Comparison of ENCODE assay signal across 18 cellular contexts in the genomic region with DNA sequence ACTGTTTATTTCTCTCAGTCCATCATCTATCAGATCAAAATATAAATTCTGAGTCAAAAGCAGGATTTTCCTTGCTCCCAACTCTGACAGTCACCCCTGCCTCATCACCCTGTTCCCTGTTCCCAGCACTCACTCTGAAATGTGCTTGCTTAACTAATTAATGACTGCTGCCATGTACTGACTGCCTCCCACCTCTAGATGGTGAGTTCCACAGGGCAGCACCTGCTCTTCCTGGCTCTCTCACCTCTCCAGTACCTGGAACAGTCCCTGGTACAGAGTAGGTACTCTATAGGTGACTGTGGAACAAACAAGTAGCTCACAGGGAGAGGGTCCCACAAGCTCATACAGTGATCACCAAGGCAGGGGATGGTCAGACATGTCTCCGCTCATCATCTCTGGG.
DNase-seq lines count a peak whose midpoint lies in the region; ATAC-seq and TF ChIP-seq lines count a peak whose summit lies in the region.
"Had no signal": no experiment of that assay in that cellular context is flagged by ENCODE, and none has a peak within 500 bp of the region (broad histone marks: within the 10 kb centered on the region; RNA-seq: fewer than 3 reads in every experiment).

No MANE protein-coding gene starts in this region.

- H3K36me3 ChIP-seq in GM23338 (ENCODE audit: insufficient read depth) (no peaks in the 10 kb centered on the region), endodermal cell (ENCODE audit: control insufficient read depth, insufficient read depth, low read length) (no peaks in the 10 kb centered on the region), neural progenitor cell (no peaks in the 10 kb centered on the region)
- H3K36me3 ChIP-seq: BE2C had no signal

- H2AFZ ChIP-seq in GM23338: no peak overlapping the region
- no peak overlapping the region for H2AFZ ChIP-seq in neural progenitor cell (replicated peaks)

- H3K27me3 ChIP-seq in GM23338 (ENCODE audit: insufficient read depth) (no peaks in the 10 kb centered on the region), endodermal cell (ENCODE audit: control insufficient read depth, insufficient read depth, low read length, poor library complexity, severe bottlenecking) (peaks cover 40% of the 10 kb centered on the region), neural progenitor cell (peaks cover 10% of the 10 kb centered on the region)
- H3K27me3 ChIP-seq: BE2C had no signal

- peak; percentile 43 for DNase-seq in GM23338 (ENCODE audit: low spot score)
- peak; percentile 9 for DNase-seq in NCI-H1105 treated with DMSO at 0.1 percent for 48 hours (lab: John Stamatoyannopoulos, UW)
- DNase-seq in endodermal cell: peak; percentile 57
- DNase-seq in neural progenitor cell (ENCODE audit: low spot score): no peak
- DNase-seq in activated CD4-positive, alpha-beta T cell treated with anti-CD3 and anti-CD28 coated beads, Interleukin-2, amount 10 ng/mL, durations not matched to agents 7 days and 5 days: no peak
- no peak for DNase-seq in natural killer cell treated with Interleukin-12 subunit alpha and Interleukin-12 subunit beta and Interleukin-15 and Interleukin-18, amount 100 ng/mL, for 72 hours (ENCODE audit: low spot score)
- DNase-seq: BE2C, DMS53, GF-D8, NCI-H1694, NCI-H2081 treated with DMSO at 0.1 percent for 48 hours, NCI-H446 treated with DMSO at 0.1 percent for 48 hours, PC-3, Right ventricle myocardium superior had no signal

- H3K4me1 Mint-ChIP-seq in GM23338 (no peaks in the 10 kb centered on the region), endodermal cell (no peaks in the 10 kb centered on the region), neural progenitor cell (no peaks in the 10 kb centered on the region)
- no peaks in the 10 kb centered on the region for H3K4me1 Mint-ChIP-seq in activated CD4-positive, alpha-beta T cell treated with anti-CD3 and anti-CD28 coated beads, Interleukin-2, amount 10 ng/mL, durations not matched to agents 7 days and 5 days
- H3K4me1 Mint-ChIP-seq in natural killer cell treated with Interleukin-12 subunit alpha and Interleukin-12 subunit beta and Interleukin-15 and Interleukin-18, amount 100 ng/mL, for 72 hours (ENCODE audit: low read depth in 2 of 2): no peaks in the 10 kb centered on the region

- H3K9me3 ChIP-seq in endodermal cell (ENCODE audit: control insufficient read depth, low read length) (no peaks in the 10 kb centered on the region), neural progenitor cell (ENCODE audit: low read depth) (no peaks in the 10 kb centered on the region)
- H3K9me3 ChIP-seq: A549, BE2C had no signal

- TF ChIP-seq CTCF in GM23338 (conservative IDR thresholded peaks at IDR 0.05; ENCODE audit: low read depth in 2 of 2) (peak; percentile 24 to 32; a peak in 3 of 4 replicates), endodermal cell (conservative IDR thresholded peaks at IDR 0.05) (peak; percentile 67), neural progenitor cell (IDR thresholded peaks at IDR 0.05) (peak; percentile 10)

- no peaks in the 10 kb centered on the region for H3K9me2 ChIP-seq in GM23338 (ENCODE audit: insufficient read depth)

- no peak overlapping the region for H3K27ac ChIP-seq in GM23338 (ENCODE audit: low read depth)
- H3K27ac ChIP-seq in endodermal cell (ENCODE audit: low read depth, low read length): no peak overlapping the region
- H3K27ac ChIP-seq in neural progenitor cell: no peak overlapping the region
- H3K27ac ChIP-seq: A549, KMS-11 had no signal

- H4K20me1 ChIP-seq in GM23338 (replicated peaks; ENCODE audit: insufficient read depth) (no peaks in the 10 kb centered on the region), neural progenitor cell (ENCODE audit: low read depth) (no peaks in the 10 kb centered on the region)

- ATAC-seq in GM23338 (peak; percentile 88), GM18505 (IDR thresholded peaks at IDR 0.05; ENCODE audit: unreplicated experiment) (no peak)
- ATAC-seq in natural killer cell treated with Interleukin-12 subunit alpha and Interleukin-12 subunit beta and Interleukin-15 and Interleukin-18, amount 100 ng/mL, for 72 hours: no peak
- ATAC-seq: A549, HCT116, PC-3 had no signal

- H3K79me2 ChIP-seq in GM23338 (replicated peaks; ENCODE audit: insufficient read depth) (no peaks in the 10 kb centered on the region), neural progenitor cell (ENCODE audit: low read depth) (no peaks in the 10 kb centered on the region)

- H3K27ac Mint-ChIP-seq in GM23338 (no peak overlapping the region), endodermal cell (no peak overlapping the region), neural progenitor cell (no peak overlapping the region)
- no peak overlapping the region for H3K27ac Mint-ChIP-seq in activated CD4-positive, alpha-beta T cell treated with anti-CD3 and anti-CD28 coated beads, Interleukin-2, amount 10 ng/mL, durations not matched to agents 7 days and 5 days
- no peak overlapping the region for H3K27ac Mint-ChIP-seq in natural killer cell treated with Interleukin-12 subunit alpha and Interleukin-12 subunit beta and Interleukin-15 and Interleukin-18, amount 100 ng/mL, for 72 hours

- H3F3A ChIP-seq in GM23338 (replicated peaks; ENCODE audit: low read depth) (no peaks in the 10 kb centered on the region), neural progenitor cell (ENCODE audit: low read depth) (no peaks in the 10 kb centered on the region)

- CTCF ChIA-PET in activated CD4-positive, alpha-beta T cell treated with anti-CD3 and anti-CD28 coated beads, Interleukin-2, amount 10 ng/mL, durations not matched to agents 7 days and 5 days (lab: Charles Lee): no interaction called here

- no peak overlapping the region for H3K9ac ChIP-seq in endodermal cell (ENCODE audit: extremely low read depth, low read length, poor library complexity, severe bottlenecking)
- no peak overlapping the region for H3K9ac ChIP-seq in neural progenitor cell
- H3K9ac ChIP-seq: KMS-11 had no signal

- POLR2A ChIA-PET in activated CD4-positive, alpha-beta T cell treated with anti-CD3 and anti-CD28 coated beads, Interleukin-2, amount 10 ng/mL, durations not matched to agents 7 days and 5 days (lab: Charles Lee): no interaction called here

- H3K4me3 Mint-ChIP-seq in GM23338: no peak overlapping the region
- H3K4me3 Mint-ChIP-seq in endodermal cell: no peak overlapping the region
- no peak overlapping the region for H3K4me3 Mint-ChIP-seq in neural progenitor cell
- no peak overlapping the region for H3K4me3 Mint-ChIP-seq in activated CD4-positive, alpha-beta T cell treated with anti-CD3 and anti-CD28 coated beads, Interleukin-2, amount 10 ng/mL, durations not matched to agents 7 days and 5 days
- no peak overlapping the region for H3K4me3 Mint-ChIP-seq in natural killer cell treated with Interleukin-12 subunit alpha and Interleukin-12 subunit beta and Interleukin-15 and Interleukin-18, amount 100 ng/mL, for 72 hours

- H3K9me3 Mint-ChIP-seq in GM23338 (peaks cover 87% of the 10 kb centered on the region), endodermal cell (no peaks in the 10 kb centered on the region), neural progenitor cell (no peaks in the 10 kb centered on the region)
- no peaks in the 10 kb centered on the region for H3K9me3 Mint-ChIP-seq in activated CD4-positive, alpha-beta T cell treated with anti-CD3 and anti-CD28 coated beads, Interleukin-2, amount 10 ng/mL, durations not matched to agents 7 days and 5 days
- H3K9me3 Mint-ChIP-seq in natural killer cell treated with Interleukin-12 subunit alpha and Interleukin-12 subunit beta and Interleukin-15 and Interleukin-18, amount 100 ng/mL, for 72 hours: no peaks in the 10 kb centered on the region

- no peak overlapping the region for H3K4me3 ChIP-seq in GM23338
- H3K4me3 ChIP-seq in endodermal cell (ENCODE audit: low read length): no peak overlapping the region
- no peak overlapping the region for H3K4me3 ChIP-seq in neural progenitor cell
- H3K4me3 ChIP-seq: A549 had no signal

- H3K27me3 Mint-ChIP-seq in GM23338 (ENCODE audit: insufficient read depth, low read depth, poor library complexity) (peaks cover 5% of the 10 kb centered on the region), endodermal cell (ENCODE audit: insufficient read depth) (peaks cover 23% of the 10 kb centered on the region), neural progenitor cell (ENCODE audit: insufficient read depth, low read depth) (peaks cover 5% of the 10 kb centered on the region)
- peaks cover 3% of the 10 kb centered on the region for H3K27me3 Mint-ChIP-seq in activated CD4-positive, alpha-beta T cell treated with anti-CD3 and anti-CD28 coated beads, Interleukin-2, amount 10 ng/mL, durations not matched to agents 7 days and 5 days
- H3K27me3 Mint-ChIP-seq in natural killer cell treated with Interleukin-12 subunit alpha and Interleukin-12 subunit beta and Interleukin-15 and Interleukin-18, amount 100 ng/mL, for 72 hours: peaks cover 23 to 37% of the 10 kb centered on the region in 2 donors

- H3K4me2 ChIP-seq in GM23338 (no peak overlapping the region), neural progenitor cell (no peak overlapping the region)
- H3K4me2 ChIP-seq: A549, KMS-11 had no signal

- peaks cover 11% of the 10 kb centered on the region for H3K36me3 Mint-ChIP-seq in GM23338 (ENCODE audit: low read depth)
- H3K36me3 Mint-ChIP-seq in endodermal cell (ENCODE audit: low read depth): no peaks in the 10 kb centered on the region
- no peaks in the 10 kb centered on the region for H3K36me3 Mint-ChIP-seq in neural progenitor cell
- H3K36me3 Mint-ChIP-seq in activated CD4-positive, alpha-beta T cell treated with anti-CD3 and anti-CD28 coated beads, Interleukin-2, amount 10 ng/mL, durations not matched to agents 7 days and 5 days (ENCODE audit: low read depth): no peaks in the 10 kb centered on the region
- H3K36me3 Mint-ChIP-seq in natural killer cell treated with Interleukin-12 subunit alpha and Interleukin-12 subunit beta and Interleukin-15 and Interleukin-18, amount 100 ng/mL, for 72 hours: no peaks in the 10 kb centered on the region

- no peak for TF ChIP-seq POLR2A in GM18505 (IDR thresholded peaks at IDR 0.05; ENCODE audit: borderline replicate concordance, extremely low read depth, insufficient read depth, insufficient read length)

- 83 to 90% methylated on average over 1 of the region's 1 CpG for WGBS in endodermal cell (ENCODE audit: insufficient coverage in 1 of 2, insufficient read length in 1 of 2), 2 experiments

- H3K4me1 ChIP-seq in GM23338 (ENCODE audit: insufficient read depth) (no peaks in the 10 kb centered on the region), endodermal cell (ENCODE audit: control insufficient read depth, insufficient read depth, low read length) (no peaks in the 10 kb centered on the region), neural progenitor cell (no peaks in the 10 kb centered on the region)
- H3K4me1 ChIP-seq: A549, BE2C had no signal

TF ChIP-seq in GM23338, 12 proteins besides CTCF, POLR2A, EP300 and RAD21:
- TF ChIP-seq EZH2 (IDR thresholded peaks at IDR 0.05; ENCODE audit: low read depth, unreplicated experiment): no peak
- no peak for TF ChIP-seq EZH2phosphoT487 (IDR thresholded peaks at IDR 0.05; ENCODE audit: unreplicated experiment)
- TF ChIP-seq POLR2AphosphoS5 (IDR thresholded peaks at IDR 0.05; ENCODE audit: low read depth): no peak

Comparison
In these comparisons a context has a peak if more than half of its experiments do, and no peak if none do; other contexts are left out.
1. DNase-seq: peak in GM23338 (single experiment), NCI-H1105 treated with DMSO at 0.1 percent for 48 hours (single experiment) and endodermal cell (single experiment); none in neural progenitor cell (single experiment), activated CD4-positive, alpha-beta T cell treated with anti-CD3 and anti-CD28 coated beads, Interleukin-2, amount 10 ng/mL, durations not matched to agents 7 days and 5 days (single experiment) and natural killer cell treated with Interleukin-12 subunit alpha and Interleukin-12 subunit beta and Interleukin-15 and Interleukin-18, amount 100 ng/mL, for 72 hours (single experiment).
2. CTCF ChIP-seq: peak in every context shown above with its lines; median percentile 67 in endodermal cell; 28 in GM23338; 10 in neural progenitor cell.